Comparison of ENCODE assay signal across 9 cellular contexts in the genomic region with DNA sequence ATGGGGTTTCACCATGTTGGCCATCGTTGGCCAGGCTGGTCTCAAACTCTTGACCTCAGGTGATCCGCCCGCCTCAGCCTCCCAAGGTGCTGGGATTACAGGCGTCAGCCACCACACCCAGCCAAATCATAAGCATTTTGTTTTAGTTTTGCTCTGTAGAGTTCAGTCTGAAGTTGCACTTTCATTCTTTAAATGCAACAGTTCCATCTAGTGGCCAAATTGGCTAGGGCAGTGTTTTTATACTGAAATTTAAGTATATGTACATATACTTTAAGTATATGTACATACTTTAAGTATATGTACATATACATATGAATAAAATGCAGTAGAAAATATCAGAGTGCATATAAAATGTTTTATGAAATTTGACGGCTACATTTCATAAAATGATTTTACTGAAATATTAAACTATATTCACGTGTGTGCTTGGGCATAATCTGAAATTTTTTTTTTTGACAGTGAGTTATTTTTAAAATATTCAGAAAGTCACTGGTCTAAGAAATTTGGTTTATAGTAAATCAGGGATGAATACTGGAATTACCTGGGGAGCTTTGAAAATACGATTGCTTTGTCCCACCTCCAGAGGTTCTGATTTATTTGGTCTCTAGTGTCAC.
A peak's percentile ranks its signal among the peaks of the same experiment; 100 is the strongest.
DNase-seq lines count a peak whose midpoint lies in the region; FAIRE-seq and TF ChIP-seq lines count a peak whose summit lies in the region.
"Had no signal": no experiment of that assay in that cellular context is flagged by ENCODE, and none has a peak within 500 bp of the region (broad histone marks: within the 10 kb centered on the region; RNA-seq: fewer than 3 reads in every experiment).

No MANE protein-coding gene starts in this region.

- H3K4me1 ChIP-seq in osteoblast (ENCODE audit: insufficient read depth, low read length): no peaks in the 10 kb centered on the region
- H3K4me1 ChIP-seq: SJSA1 had no signal

- H2AFZ ChIP-seq in osteoblast (ENCODE audit: low read length): no peak overlapping the region

- no peak for TF ChIP-seq POLR2A in erythroblast (IDR thresholded peaks at IDR 0.05; ENCODE audit: low read length)

- no peaks in the 10 kb centered on the region for H3K9me3 ChIP-seq in osteoblast (ENCODE audit: low read depth, low read length)
- H3K9me3 ChIP-seq: SJSA1 had no signal

- H3K79me2 ChIP-seq in osteoblast (ENCODE audit: insufficient read depth, low read length): no peaks in the 10 kb centered on the region

- H3K36me3 ChIP-seq in osteoblast (ENCODE audit: insufficient read depth, low read length): no peaks in the 10 kb centered on the region
- H3K36me3 ChIP-seq: SJSA1 had no signal

- no peak overlapping the region for H3K27ac ChIP-seq in osteoblast (ENCODE audit: low read depth, low read length)
- H3K27ac ChIP-seq: SJSA1 had no signal

- FAIRE-seq in A204.1 (lab: Jason Lieb, UNC): peak; percentile 97

- no peak overlapping the region for H3K4me3 ChIP-seq in osteoblast (ENCODE audit: insufficient read depth, low read length)
- H3K4me3 ChIP-seq: SJSA1 had no signal

- H3K4me2 ChIP-seq in osteoblast (ENCODE audit: insufficient read depth, low read length): peak overlapping the region; percentile 36

- H3K27me3 ChIP-seq in osteoblast (ENCODE audit: insufficient read depth, low read length): no peaks in the 10 kb centered on the region
- H3K27me3 ChIP-seq: SJSA1 had no signal

- H4K20me1 ChIP-seq in osteoblast (ENCODE audit: insufficient read depth, low read length): no peaks in the 10 kb centered on the region

- TF ChIP-seq CTCF in osteoblast (IDR thresholded peaks at IDR 0.05; ENCODE audit: extremely low read depth, low read depth, low read length): peak; percentile 68

- DNase-seq in ELR (ENCODE audit: low read depth) (peak; percentile 63), H4 (ENCODE audit: low spot score) (peak; percentile 72), Kasumi-1 (lab: John Stamatoyannopoulos, UW) (peak; percentile 85 to 91), SIG-M5 (lab: John Stamatoyannopoulos, UW) (peak; percentile 18), erythroblast (lab: John Stamatoyannopoulos, UW) (peak; percentile 28 to 57), osteoblast (ENCODE audit: insufficient read length, low spot score, missing footprints) (peak; percentile 21), activated gamma-delta T cell (lab: John Stamatoyannopoulos, UW) (no peak)
